Comparison of ENCODE assay signal across 2 cellular contexts in genomic region chr2:42900226-42900744, GRCh38.
TF ChIP-seq lines count a peak whose summit lies in the region.

No MANE protein-coding gene starts in this region.

TF ChIP-seq in HEK293, 187 proteins besides CTCF, POLR2A, EP300 and RAD21 (continued from another document):
- TF ChIP-seq PRDM4 (tag by site-specific recombination; IDR thresholded peaks at IDR 0.05): peak; percentile 47; the same call in 1 of the 2 replicates

TF ChIP-seq in K562, 482 proteins besides CTCF, POLR2A, EP300 and RAD21 (continued from another document):
- TF ChIP-seq ZNF592 (IDR thresholded peaks at IDR 0.05): 0 out of 2 replicates have a peak, but pooled peaks have one; percentile 20
TF ChIP-seq in K562: peak in this region for 1.
